1 cellular context compared by ENCODE assay signal in genomic region chr3:127775398-127776109, GRCh38.
TF ChIP-seq lines count a peak whose summit lies in the region.

No MANE protein-coding gene starts in this region.

TF ChIP-seq in IMR-90, 13 proteins besides CTCF, POLR2A, EP300 and RAD21 (continued from another document):
- TF ChIP-seq RCOR1 (IDR thresholded peaks at IDR 0.05; ENCODE audit: insufficient replicate concordance, low read length) (peak; percentile 24), NFE2L2 (IDR thresholded peaks at IDR 0.05; ENCODE audit: low read depth, low read length) (no peak), MXI1 (IDR thresholded peaks at IDR 0.05; ENCODE audit: borderline replicate concordance, low read depth, low read length) (no peak), CEBPB (IDR thresholded peaks at IDR 0.05; ENCODE audit: low read depth, low read length) (no peak), MAFK (IDR thresholded peaks at IDR 0.05; ENCODE audit: low read depth, low read length) (no peak), BHLHE40 (IDR thresholded peaks at IDR 0.05; ENCODE audit: low read depth, low read length) (peak; percentile 51; the same call in 1 of the 2 replicates), CHD1 (IDR thresholded peaks at IDR 0.05; ENCODE audit: low read depth, low read length) (no peak)
